ENCODE assay signal across 17 cellular contexts in the genomic region with DNA sequence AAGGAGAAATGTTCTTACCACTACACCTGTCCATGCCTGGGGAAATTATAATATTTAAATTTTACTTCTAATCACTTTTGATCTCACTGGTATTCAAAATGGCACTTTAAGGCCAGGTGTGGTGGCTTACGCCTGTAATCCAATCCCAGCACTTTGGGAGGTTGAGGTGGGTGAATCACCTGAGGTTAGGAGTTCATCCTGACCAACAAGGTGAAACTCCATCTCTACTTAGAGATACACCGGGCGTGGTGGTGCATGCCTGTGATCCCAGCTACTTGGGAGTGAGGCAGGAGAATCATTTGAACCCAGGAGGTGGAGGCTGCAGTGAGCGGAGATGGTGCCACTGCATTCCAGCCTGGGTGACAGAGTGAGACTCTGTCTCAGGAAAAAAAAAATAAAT.
"Had no signal": no experiment of that assay in that cellular context is flagged by ENCODE, and none has a peak within 500 bp of the region (broad histone marks: within the 10 kb centered on the region; RNA-seq: fewer than 3 reads in every experiment).

No MANE protein-coding gene starts in this region.

- FAIRE-seq: urothelium cell line had no signal

- H3K9me3 ChIP-seq: adrenal gland, esophagus squamous epithelium, ovary, sigmoid colon had no signal

- H3K4me1 ChIP-seq: adrenal gland, neural progenitor cell, sigmoid colon had no signal

- H3K4me3 Mint-ChIP-seq: activated CD4-positive, alpha-beta T cell treated with anti-CD3 and anti-CD28 coated beads, Interleukin-2, amount 10 ng/mL, durations not matched to agents 24 days and 14 days; activated naive CD4-positive, alpha-beta T cell treated with anti-CD3 and anti-CD28 coated beads for 36 hours; neural progenitor cell; stimulated activated memory B cell treated with anti-CD40 and anti-IgM and Interleukin-4, amounts not matched to agents 10 μg/mL and 1 μg/mL and 100 μg/mL, for 72 hours; T-helper 2 cell treated with Interferon-gamma antibody and Interleukin-4, amounts not matched to agents 5 μg/mL and 100 μg/mL, for 36 hours had no signal

- DNase-seq: activated CD4-positive, alpha-beta T cell treated with anti-CD3 and anti-CD28 coated beads, Interleukin-2, amount 10 ng/mL, durations not matched to agents 24 days and 14 days; activated CD4-positive, CD25-positive, alpha-beta regulatory T cell; activated naive CD4-positive, alpha-beta T cell treated with anti-CD3 and anti-CD28 coated beads for 36 hours; adrenal gland; esophagus squamous epithelium; hypothalamus; midbrain; naive B cell; ovary; sigmoid colon; stimulated activated CD4-positive, alpha-beta T cell treated with anti-CD3 and anti-CD28 coated beads, Interleukin-2, amount 100 ng/mL, for 48 hours; SW 1271 had no signal

- ATAC-seq: stimulated activated memory B cell treated with anti-CD40 and anti-IgM and Interleukin-4, amounts not matched to agents 10 μg/mL and 1 μg/mL and 100 μg/mL, for 72 hours had no signal

- H3K9me3 Mint-ChIP-seq: activated CD4-positive, alpha-beta T cell treated with anti-CD3 and anti-CD28 coated beads, Interleukin-2, amount 10 ng/mL, durations not matched to agents 24 days and 14 days; activated naive CD4-positive, alpha-beta T cell treated with anti-CD3 and anti-CD28 coated beads for 36 hours; activated T-helper 2 cell treated with anti-CD3 and anti-CD28 coated beads, Interferon-gamma antibody, Interleukin-2, Interleukin-4, amounts not matched to agents 10 μg/mL and 5 μg/mL and 100 μg/mL, durations not matched to agents 14 hours and 24 hours and 36 hours; naive B cell; neural progenitor cell; stimulated activated memory B cell treated with anti-CD40 and anti-IgM and Interleukin-4, amounts not matched to agents 10 μg/mL and 1 μg/mL and 100 μg/mL, for 72 hours; T-helper 2 cell treated with Interferon-gamma antibody and Interleukin-4, amounts not matched to agents 5 μg/mL and 100 μg/mL, for 36 hours had no signal

- H3K36me3 ChIP-seq: ovary had no signal

- H3K4me2 ChIP-seq: neural progenitor cell had no signal

- H3K27ac ChIP-seq: neural progenitor cell, ovary had no signal

- H3K27ac Mint-ChIP-seq: activated naive CD4-positive, alpha-beta T cell treated with anti-CD3 and anti-CD28 coated beads for 36 hours; activated T-helper 2 cell treated with anti-CD3 and anti-CD28 coated beads, Interferon-gamma antibody, Interleukin-2, Interleukin-4, amounts not matched to agents 10 μg/mL and 5 μg/mL and 100 μg/mL, durations not matched to agents 14 hours and 24 hours and 36 hours; neural progenitor cell; stimulated activated memory B cell treated with anti-CD40 and anti-IgM and Interleukin-4, amounts not matched to agents 10 μg/mL and 1 μg/mL and 100 μg/mL, for 72 hours; T-helper 2 cell treated with Interferon-gamma antibody and Interleukin-4, amounts not matched to agents 5 μg/mL and 100 μg/mL, for 36 hours had no signal

- H3K4me3 ChIP-seq: adrenal gland, esophagus squamous epithelium, neural progenitor cell, ovary, sigmoid colon had no signal

- H3K9ac ChIP-seq: neural progenitor cell had no signal

- H2AFZ ChIP-seq: neural progenitor cell had no signal

- H3K27me3 ChIP-seq: adrenal gland, esophagus squamous epithelium, neural progenitor cell, ovary, sigmoid colon had no signal

- H3K27me3 Mint-ChIP-seq: activated CD4-positive, alpha-beta T cell treated with anti-CD3 and anti-CD28 coated beads, Interleukin-2, amount 10 ng/mL, durations not matched to agents 24 days and 14 days; naive B cell; stimulated activated memory B cell treated with anti-CD40 and anti-IgM and Interleukin-4, amounts not matched to agents 10 μg/mL and 1 μg/mL and 100 μg/mL, for 72 hours had no signal
